In genomic region chr12:109773384-109774011, GRCh38 we compare ENCODE assay signal across 11 cellular contexts. TPM values are rescaled to one million over a fixed set of nuclear protein-coding genes. Genes with fewer than 3 reads are reported as not detected.
DNase-seq lines count a peak whose midpoint lies in the region; ATAC-seq, FAIRE-seq and TF ChIP-seq lines count a peak whose summit lies in the region.
"Had no signal": no experiment of that assay in that cellular context is flagged by ENCODE, and none has a peak within 500 bp of the region (broad histone marks: within the 10 kb centered on the region; RNA-seq: fewer than 3 reads in every experiment).

No MANE protein-coding gene starts in this region.

- no peaks in the 10 kb centered on the region for H3K9me2 ChIP-seq in OCI-LY7 (ENCODE audit: insufficient read depth, low read length)

- H3K79me2 ChIP-seq in ACC112 (ENCODE audit: control insufficient read depth, insufficient read depth, low read length, unreplicated experiment) (no peaks in the 10 kb centered on the region), OCI-LY7 (ENCODE audit: insufficient read depth, low read depth, low read length) (no peaks in the 10 kb centered on the region)

- H3K36me3 ChIP-seq in ACC112 (ENCODE audit: insufficient read depth, low read length) (no peaks in the 10 kb centered on the region), OCI-LY7 (ENCODE audit: insufficient read depth, low read length) (no peaks in the 10 kb centered on the region; the same call in 1 of the 2 replicates)

- H3K27ac Mint-ChIP-seq in MCF 10A (ENCODE audit: low read depth, unreplicated experiment): no peak overlapping the region
- no peak overlapping the region for H3K27ac Mint-ChIP-seq in memory B cell
- H3K27ac Mint-ChIP-seq in activated CD4-positive, alpha-beta memory T cell treated with anti-CD3 and anti-CD28 coated beads for 36 hours: no peak overlapping the region

- H2AFZ ChIP-seq in ACC112 (ENCODE audit: low read length, unreplicated experiment) (no peak overlapping the region), OCI-LY7 (ENCODE audit: low read length) (no peak overlapping the region)

- CTCF ChIA-PET in MCF 10A (lab: Yijun Ruan, JAX) (interaction anchor here (0.7 to 7.0 kb wide), 9 partner anchors 10 to 438 kb away, joined by 3 to 93 read pairs (median 5); no protein-coding TSS in a partner anchor), OCI-LY7 (lab: Charles Lee; ENCODE audit: unreplicated experiment) (no interaction called here)
- CTCF ChIA-PET in activated CD4-positive, alpha-beta memory T cell treated with anti-CD3 and anti-CD28 coated beads for 36 hours (lab: Charles Lee): interaction anchor here (0.8 to 8.9 kb wide), 8 partner anchors 9 to 345 kb away, joined by 3 to 100 read pairs (median 10); no protein-coding TSS in a partner anchor

- TF ChIP-seq CTCF in MCF 10A (IDR thresholded peaks at IDR 0.05; ENCODE audit: unreplicated experiment) (no peak), OCI-LY7 (conservative IDR thresholded peaks at IDR 0.05; ENCODE audit: low read length) (no peak)

- H3K27me3 ChIP-seq in ACC112 (ENCODE audit: insufficient read depth, low read length): 0 out of 2 replicates have a peak, but pooled peaks cover 2% of the 10 kb centered on the region

- H3K4me2 ChIP-seq in OCI-LY7 (ENCODE audit: low read length): no peak overlapping the region

- H3K27me3 Mint-ChIP-seq in MCF 10A (ENCODE audit: insufficient read depth, unreplicated experiment) (no peaks in the 10 kb centered on the region), memory B cell (peaks cover 4% of the 10 kb centered on the region)
- H3K27me3 Mint-ChIP-seq in activated CD4-positive, alpha-beta memory T cell treated with anti-CD3 and anti-CD28 coated beads for 36 hours: peaks cover 2% of the 10 kb centered on the region

- H4K20me1 ChIP-seq in OCI-LY7 (ENCODE audit: insufficient read depth, low read length): no peaks in the 10 kb centered on the region

- H3K27ac ChIP-seq in ACC112 (ENCODE audit: low read depth, low read length): no peak overlapping the region
- no peak overlapping the region for H3K27ac ChIP-seq in OCI-LY7 (ENCODE audit: low read depth, low read length, poor library complexity, severe bottlenecking)

- no peaks in the 10 kb centered on the region for H3K9me3 ChIP-seq in OCI-LY7 (ENCODE audit: low read length)
- H3K9me3 ChIP-seq: Caco-2 had no signal

- POLR2A ChIA-PET in MCF 10A (lab: Yijun Ruan, JAX): interaction anchor here (0.6 to 1.9 kb wide), 9 partner anchors 9 to 496 kb away, joined by 3 to 12 read pairs (median 3); partner anchors contain the start of gene MVK
- POLR2A ChIA-PET in activated CD4-positive, alpha-beta memory T cell treated with anti-CD3 and anti-CD28 coated beads for 36 hours (lab: Charles Lee): no interaction called here
- POLR2A ChIA-PET in OCI-LY7 (lab: Charles Lee): no interaction called here

- H3K9me3 Mint-ChIP-seq in MCF 10A (ENCODE audit: unreplicated experiment): no peaks in the 10 kb centered on the region
- H3K9me3 Mint-ChIP-seq in memory B cell: no peaks in the 10 kb centered on the region
- no peaks in the 10 kb centered on the region for H3K9me3 Mint-ChIP-seq in activated CD4-positive, alpha-beta memory T cell treated with anti-CD3 and anti-CD28 coated beads for 36 hours

- H3K4me3 ChIP-seq in ACC112 (ENCODE audit: low read depth, low read length) (peak overlapping the region; percentile 49; the same call in 1 of the 2 replicates), OCI-LY7 (ENCODE audit: low read depth, low read length, poor library complexity, severe bottlenecking) (no peak overlapping the region)

- intact Hi-C loops in MCF 10A (cut with micrococcal nuclease): no loop called here
- intact Hi-C loops in activated CD4-positive, alpha-beta memory T cell treated with anti-CD3 and anti-CD28 coated beads for 36 hours (cut with micrococcal nuclease): no loop called here
- intact Hi-C loops in OCI-LY7 (cut with micrococcal nuclease; ENCODE audit: unreplicated experiment): loop anchor here (2.0 kb wide), 1 partner anchor 345 kb away; no protein-coding TSS in a partner anchor

- H3K36me3 Mint-ChIP-seq in MCF 10A (ENCODE audit: insufficient read depth, unreplicated experiment) (no peaks in the 10 kb centered on the region), memory B cell (no peaks in the 10 kb centered on the region)
- no peaks in the 10 kb centered on the region for H3K36me3 Mint-ChIP-seq in activated CD4-positive, alpha-beta memory T cell treated with anti-CD3 and anti-CD28 coated beads for 36 hours

- no peak for FAIRE-seq in urothelium cell line (lab: Jason Lieb, UNC)

- peak overlapping the region; percentile 66 for H3K4me3 Mint-ChIP-seq in MCF 10A (ENCODE audit: unreplicated experiment)
- H3K4me3 Mint-ChIP-seq in memory B cell: peak overlapping the region; percentile 1
- no peak overlapping the region for H3K4me3 Mint-ChIP-seq in activated CD4-positive, alpha-beta memory T cell treated with anti-CD3 and anti-CD28 coated beads for 36 hours

- in situ Hi-C loops in KBM-7 (cut with MboI; ENCODE audit: low pct_unique_long_range_greater_than_20kb, low sequenced_read_pairs): loop anchor here (10.0 kb wide), 1 partner anchor 249 kb away; no protein-coding TSS in a partner anchor

- H3K4me1 Mint-ChIP-seq in MCF 10A (ENCODE audit: insufficient read depth, unreplicated experiment) (peaks cover 12% of the 10 kb centered on the region), memory B cell (peaks cover 7% of the 10 kb centered on the region)
- H3K4me1 Mint-ChIP-seq in activated CD4-positive, alpha-beta memory T cell treated with anti-CD3 and anti-CD28 coated beads for 36 hours (ENCODE audit: low read depth): peaks cover 6% of the 10 kb centered on the region

- peak; percentile 58 for DNase-seq in KBM-7
- DNase-seq in MCF 10A (ENCODE audit: unreplicated experiment): peak; percentile 63
- no peak for DNase-seq in memory B cell (ENCODE audit: low spot score in 2 of 2)
- DNase-seq in activated CD4-positive, alpha-beta memory T cell treated with anti-CD3 and anti-CD28 coated beads for 36 hours: no peak
- no peak for DNase-seq in OCI-LY7 (ENCODE audit: low spot score)
- no peak for DNase-seq in SIG-M5 treated with dmso at 0.1 percent for 504 hours (lab: John Stamatoyannopoulos, UW; ENCODE audit: unreplicated experiment)
- DNase-seq in urothelium cell line (ENCODE audit: low spot score): no peak
- DNase-seq: amniotic stem cell, HCEC 1CT had no signal

- BruUV-seq in MCF 10A (replicated peaks; lab: Mats Ljungman, UMichigan) (no TSS peak), OCI-LY7 (replicated peaks; lab: Mats Ljungman, UMichigan) (no TSS peak)

- no peak for ATAC-seq in memory B cell (ENCODE audit: low read depth)

- H3K4me1 ChIP-seq in ACC112 (ENCODE audit: control insufficient read depth, insufficient read depth, low read length, unreplicated experiment) (no peaks in the 10 kb centered on the region), OCI-LY7 (ENCODE audit: insufficient read depth, low read length, poor library complexity, severe bottlenecking) (peaks cover 10% of the 10 kb centered on the region)

RNA-seq across cellular contexts. Expression of gene TRPV4, which starts 59.7 kb away (rescaled TPM):
- 0.09 and 0.15 TPM in 2 replicates for total RNA-seq in MCF 10A (2022)
- total RNA-seq in activated CD4-positive, alpha-beta memory T cell treated with anti-CD3 and anti-CD28 coated beads for 36 hours: not detected
- 2.1 TPM in 1 of 2 replicates, not detected in the other for total RNA-seq in OCI-LY7 (2014; rRNA removed; shearing (Covaris generic))
- total RNA-seq in OCI-LY7 (2022): not detected in 2 replicates
- total RNA-seq: Caco-2 had no signal

RNA-seq across cellular contexts. Expression of gene FAM222A, which starts 59.9 kb away (rescaled TPM):
- 0.19 and 0.29 TPM in 2 replicates for total RNA-seq in MCF 10A (2022)
- under 1 TPM; 0.29 to 0.55 TPM for total RNA-seq in activated CD4-positive, alpha-beta memory T cell treated with anti-CD3 and anti-CD28 coated beads for 36 hours
- 0.33 and 0.98 TPM in 2 replicates for total RNA-seq in OCI-LY7 (2014; rRNA removed; shearing (Covaris generic))
- total RNA-seq in OCI-LY7 (2022): 1.8 and 2.4 TPM in 2 replicates

Comparison
In these comparisons a context has a peak if more than half of its experiments do, and no peak if none do; other contexts are left out.
1. DNase-seq: peak in KBM-7 (single experiment) and MCF 10A (single experiment); none in memory B cell (0 of 2), activated CD4-positive, alpha-beta memory T cell treated with anti-CD3 and anti-CD28 coated beads for 36 hours (single experiment), OCI-LY7 (single experiment), SIG-M5 treated with dmso at 0.1 percent for 504 hours (single experiment) and urothelium cell line (single experiment).